12 cellular contexts compared by ENCODE assay signal in genomic region chr12:45987339-45987726, GRCh38. TPM values are rescaled to one million over a fixed set of nuclear protein-coding genes. Genes with fewer than 3 reads are reported as not detected.
DNase-seq lines count a peak whose midpoint lies in the region; ATAC-seq and TF ChIP-seq lines count a peak whose summit lies in the region.
"Had no signal": no experiment of that assay in that cellular context is flagged by ENCODE, and none has a peak within 500 bp of the region (broad histone marks: within the 10 kb centered on the region; RNA-seq: fewer than 3 reads in every experiment).

No MANE protein-coding gene starts in this region.

- no peaks in the 10 kb centered on the region for H3K9me2 ChIP-seq in OCI-LY1 (ENCODE audit: low read depth, low read length)

- peak overlapping the region; percentile 24 for H3K4me3 Mint-ChIP-seq in activated CD8-positive, alpha-beta memory T cell treated with anti-CD3 and anti-CD28 coated beads, Interleukin-2, amount 10 ng/mL, durations not matched to agents 7 days and 5 days
- H3K4me3 Mint-ChIP-seq in dendritic cell treated with granulocyte-macrophage colony-stimulating factor and Interleukin-4, amounts not matched to agents 40 ng/mL and 50 ng/mL, for 4 days: peak overlapping the region; percentile 24

- H3K27me3 ChIP-seq in OCI-LY1 (ENCODE audit: insufficient read depth, low read length): no peaks in the 10 kb centered on the region
- no peaks in the 10 kb centered on the region for H3K27me3 ChIP-seq in gastrocnemius medialis
- H3K27me3 ChIP-seq: vagina had no signal

- H3K79me2 ChIP-seq in OCI-LY1 (ENCODE audit: insufficient read depth, low read length): peaks cover 72% of the 10 kb centered on the region

- H3K9ac ChIP-seq in OCI-LY1 (ENCODE audit: low read length): peak overlapping the region; percentile 97; the same call in 1 of the 2 replicates

- H3K27ac Mint-ChIP-seq in activated CD8-positive, alpha-beta memory T cell treated with anti-CD3 and anti-CD28 coated beads, Interleukin-2, amount 10 ng/mL, durations not matched to agents 7 days and 5 days: peak overlapping the region; percentile 27
- peak overlapping the region; percentile 99 for H3K27ac Mint-ChIP-seq in dendritic cell treated with granulocyte-macrophage colony-stimulating factor and Interleukin-4, amounts not matched to agents 40 ng/mL and 50 ng/mL, for 4 days

- in situ Hi-C loops in gastrocnemius medialis (cut with MboI; ENCODE audit: low sequenced_read_pairs in 4 of 4): loop anchor here in 3 of 4 donors (10.0 to 25.0 kb wide), 4 partner anchors 253 to 700 kb away; partner anchors contain the start of gene SLC38A2 (in 1 of the 3)

- H2AFZ ChIP-seq in OCI-LY1 (ENCODE audit: low read length): no peak overlapping the region

- TF ChIP-seq POLR2A in gastrocnemius medialis (IDR thresholded peaks at IDR 0.05) (no peak), GM18505 (IDR thresholded peaks at IDR 0.05; ENCODE audit: borderline replicate concordance, extremely low read depth, insufficient read depth, insufficient read length) (no peak)

- no peak for DNase-seq in activated CD8-positive, alpha-beta memory T cell treated with anti-CD3 and anti-CD28 coated beads, Interleukin-2, amount 10 ng/mL, durations not matched to agents 7 days and 5 days
- DNase-seq in activated CD8-positive, alpha-beta memory T cell treated with anti-CD3 and anti-CD28 coated beads, Interleukin-2, amount 50 U/mL, for 4 hours: no peak
- DNase-seq in gastrocnemius medialis (no peak), activated gamma-delta T cell (lab: John Stamatoyannopoulos, UW) (no peak)
- DNase-seq: foreskin fibroblast, KG1, NCI-H69 had no signal

- no peak for TF ChIP-seq CTCF in OCI-LY1 (IDR thresholded peaks at IDR 0.05; ENCODE audit: low read length)
- TF ChIP-seq CTCF in gastrocnemius medialis (IDR thresholded peaks at IDR 0.05 in 4 of 5, conservative IDR thresholded peaks at IDR 0.05 in 1 of 5): no peak

- H4K20me1 ChIP-seq in OCI-LY1 (ENCODE audit: insufficient read depth, low read length): no peaks in the 10 kb centered on the region

- peaks cover 46% of the 10 kb centered on the region for H3K36me3 Mint-ChIP-seq in activated CD8-positive, alpha-beta memory T cell treated with anti-CD3 and anti-CD28 coated beads, Interleukin-2, amount 10 ng/mL, durations not matched to agents 7 days and 5 days
- peaks cover 67% of the 10 kb centered on the region for H3K36me3 Mint-ChIP-seq in dendritic cell treated with granulocyte-macrophage colony-stimulating factor and Interleukin-4, amounts not matched to agents 40 ng/mL and 50 ng/mL, for 4 days (ENCODE audit: low read depth)

- intact Hi-C loops in dendritic cell treated with granulocyte-macrophage colony-stimulating factor and Interleukin-4, amounts not matched to agents 40 ng/mL and 50 ng/mL, for 4 days (cut with micrococcal nuclease): no loop called here
- intact Hi-C loops in gastrocnemius medialis (cut with DNase I; ENCODE audit: low total_unique reads): no loop called here

- CTCF ChIA-PET in activated CD8-positive, alpha-beta memory T cell treated with anti-CD3 and anti-CD28 coated beads, Interleukin-2, amount 10 ng/mL, durations not matched to agents 7 days and 5 days (lab: Charles Lee): no interaction called here

- H3K27me3 Mint-ChIP-seq in activated CD8-positive, alpha-beta memory T cell treated with anti-CD3 and anti-CD28 coated beads, Interleukin-2, amount 10 ng/mL, durations not matched to agents 7 days and 5 days: no peaks in the 10 kb centered on the region
- no peaks in the 10 kb centered on the region for H3K27me3 Mint-ChIP-seq in dendritic cell treated with granulocyte-macrophage colony-stimulating factor and Interleukin-4, amounts not matched to agents 40 ng/mL and 50 ng/mL, for 4 days

- ATAC-seq in activated CD8-positive, alpha-beta memory T cell treated with anti-CD3 and anti-CD28 coated beads, Interleukin-2, amount 10 ng/mL, durations not matched to agents 7 days and 5 days: no peak
- no peak for ATAC-seq in gastrocnemius medialis
- ATAC-seq in GM18505 (IDR thresholded peaks at IDR 0.05; ENCODE audit: unreplicated experiment): no peak
- ATAC-seq in HG02840 (IDR thresholded peaks at IDR 0.05; ENCODE audit: low FRiP score, unreplicated experiment): no peak

- no peaks in the 10 kb centered on the region for H3K9me3 Mint-ChIP-seq in activated CD8-positive, alpha-beta memory T cell treated with anti-CD3 and anti-CD28 coated beads, Interleukin-2, amount 10 ng/mL, durations not matched to agents 7 days and 5 days (ENCODE audit: low read depth)
- peaks cover 9% of the 10 kb centered on the region for H3K9me3 Mint-ChIP-seq in dendritic cell treated with granulocyte-macrophage colony-stimulating factor and Interleukin-4, amounts not matched to agents 40 ng/mL and 50 ng/mL, for 4 days

- peaks cover 61% of the 10 kb centered on the region for H3K4me1 Mint-ChIP-seq in activated CD8-positive, alpha-beta memory T cell treated with anti-CD3 and anti-CD28 coated beads, Interleukin-2, amount 10 ng/mL, durations not matched to agents 7 days and 5 days
- H3K4me1 Mint-ChIP-seq in dendritic cell treated with granulocyte-macrophage colony-stimulating factor and Interleukin-4, amounts not matched to agents 40 ng/mL and 50 ng/mL, for 4 days (ENCODE audit: low read depth): peaks cover 69% of the 10 kb centered on the region

- H3K4me3 ChIP-seq in OCI-LY1 (ENCODE audit: low read depth, low read length, poor library complexity, severe bottlenecking) (peak overlapping the region; percentile 91), gastrocnemius medialis (peak overlapping the region in 1 of 4 donors; percentile 25)
- H3K4me3 ChIP-seq: vagina had no signal

- peaks cover 49% of the 10 kb centered on the region for H3K4me1 ChIP-seq in OCI-LY1 (ENCODE audit: insufficient read depth, low read length, severe bottlenecking)
- peaks cover 65 to 71% of the 10 kb centered on the region in 2 donors for H3K4me1 ChIP-seq in gastrocnemius medialis

- peak overlapping the region; percentile 63 for H3K27ac ChIP-seq in OCI-LY1 (ENCODE audit: low read depth, low read length, poor library complexity, severe bottlenecking)
- peak overlapping the region; percentile 99 to 100 (median 100) for H3K27ac ChIP-seq in gastrocnemius medialis
- H3K27ac ChIP-seq: vagina had no signal

- H3K36me3 ChIP-seq in OCI-LY1 (ENCODE audit: insufficient read depth, low read length): peaks cover 47% of the 10 kb centered on the region
- no peaks in the 10 kb centered on the region for H3K36me3 ChIP-seq in gastrocnemius medialis
- H3K36me3 ChIP-seq: vagina had no signal

- peak overlapping the region; percentile 88 for H3K4me2 ChIP-seq in OCI-LY1 (ENCODE audit: low read length)

- H3K9me3 ChIP-seq in OCI-LY1 (ENCODE audit: low read length) (no peaks in the 10 kb centered on the region), gastrocnemius medialis (no peaks in the 10 kb centered on the region)
- H3K9me3 ChIP-seq: vagina had no signal

- 0 out of 2 replicates have a peak, but pooled peaks cover 3% of the 10 kb centered on the region for H3F3A ChIP-seq in OCI-LY1 (ENCODE audit: insufficient read depth, low read length)

RNA-seq across cellular contexts. Expression of gene SCAF11, which starts 3.0 kb away (rescaled TPM):
- total RNA-seq in activated CD8-positive, alpha-beta memory T cell treated with anti-CD3 and anti-CD28 coated beads, Interleukin-2, amount 10 ng/mL, durations not matched to agents 7 days and 5 days: 100 to 1,000 TPM; 131 to 137 TPM
- 100 to 1,000 TPM in 1 of 4 donors, 10 to 100 TPM in 3; 69.9 to 101 (median 97.7) TPM for total RNA-seq in gastrocnemius medialis
